8 cellular contexts compared by ENCODE assay signal in the genomic region with DNA sequence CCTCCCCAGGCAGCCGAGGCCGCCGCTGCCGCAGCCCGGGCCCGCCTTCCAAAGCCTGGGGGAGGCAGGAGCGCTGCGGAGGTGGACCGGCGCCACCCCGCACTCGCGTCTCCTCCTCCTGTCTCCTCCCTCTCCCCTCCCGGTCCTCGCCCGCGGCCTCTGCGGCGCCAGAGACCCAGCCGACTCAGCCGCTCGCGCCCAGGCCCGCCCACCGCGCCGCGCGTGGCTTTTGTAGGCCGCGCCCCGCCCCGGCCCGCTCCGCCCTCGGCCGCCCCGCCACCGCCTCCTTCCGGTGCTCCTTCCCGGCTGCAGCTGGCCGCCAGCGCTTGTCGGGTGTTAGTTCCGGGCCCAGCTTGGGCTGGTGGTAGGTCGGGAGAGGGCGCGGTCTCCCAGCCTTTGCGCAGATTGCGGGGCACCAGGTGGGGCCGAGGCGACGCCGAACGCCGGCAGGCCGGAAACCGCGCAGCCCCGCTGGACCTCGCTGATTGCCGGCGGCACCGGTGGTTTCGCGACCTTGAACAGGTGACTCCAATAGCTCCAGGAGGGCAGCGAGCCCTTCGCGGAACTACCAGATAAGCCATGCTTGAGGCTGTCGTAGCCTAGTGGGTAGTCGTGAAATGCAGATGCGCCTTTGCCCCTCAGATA. TPM values are rescaled to one million over a fixed set of nuclear protein-coding genes. Genes with fewer than 3 reads are reported as not detected.
DNase-seq lines count a peak whose midpoint lies in the region; ATAC-seq and TF ChIP-seq lines count a peak whose summit lies in the region.

Gene CAPRIN2 (minus strand): TSS at position 202 of the 645 bp plus-strand sequence. CDS start 1,431 bp downstream, outside the sequence.

- no peaks in the 10 kb centered on the region for H4K20me1 ChIP-seq in IMR-90 (ENCODE audit: insufficient read depth, low read length)
- H4K20me1 ChIP-seq in OCI-LY3 (ENCODE audit: insufficient read depth, low read length): no peaks in the 10 kb centered on the region

- H3K4me1 ChIP-seq in IMR-90 (ENCODE audit: control insufficient read depth, insufficient read depth, low read length): peaks cover 10% of the 10 kb centered on the region
- peaks cover 25% of the 10 kb centered on the region for H3K4me1 ChIP-seq in OCI-LY3 (ENCODE audit: low read length)

- peak within 1 kb of the TSS; percentile 94 for H2AK9ac ChIP-seq in IMR-90 (replicated peaks; ENCODE audit: low read depth, low read length, poor library complexity)

- peaks cover 7% of the 10 kb centered on the region; the same call in 1 of the 2 replicates for H3K79me2 ChIP-seq in OCI-LY3 (ENCODE audit: low read length)

- peak within 1 kb of the TSS; percentile 62; the same call in 1 of the 2 replicates for H2AK5ac ChIP-seq in IMR-90 (ENCODE audit: low read depth, low read length)

- peak within 1 kb of the TSS; percentile 92 for H3K14ac ChIP-seq in IMR-90 (replicated peaks; ENCODE audit: low read depth, low read length)

- H2AFZ ChIP-seq in IMR-90 (replicated peaks; ENCODE audit: low read length, poor library complexity) (peak within 1 kb of the TSS; percentile 97), OCI-LY3 (ENCODE audit: low read depth, low read length) (peak within 1 kb of the TSS; percentile 94)

- peak; percentile 43 for TF ChIP-seq CTCF in IMR-90 (conservative IDR thresholded peaks at IDR 0.05; ENCODE audit: low read depth, low read length)
- peak; percentile 40 for TF ChIP-seq CTCF in OCI-LY3 (IDR thresholded peaks at IDR 0.05; ENCODE audit: low read depth, low read length)

- peak within 1 kb of the TSS; percentile 98 for H3K23ac ChIP-seq in IMR-90 (ENCODE audit: low read depth, low read length)

- H4K8ac ChIP-seq in IMR-90 (ENCODE audit: low read depth in 2 of 2, low read length in 2 of 2): peak within 1 kb of the TSS; percentile 33 to 87

- TF ChIP-seq RAD21 in IMR-90 (IDR thresholded peaks at IDR 0.05; ENCODE audit: low read length): peak; percentile 14; the same call in 1 of the 2 replicates

- dilution Hi-C loops in IMR-90 (cut with HindIII; ENCODE audit: low sequenced_read_pairs, unreplicated experiment): no loop called here

- peak within 1 kb of the TSS; percentile 1; the same call in 1 of the 3 replicates for H2BK15ac ChIP-seq in IMR-90 (ENCODE audit: low read depth, low read length)

- no TSS peak for BruUV-seq in IMR-90 (replicated peaks; lab: Mats Ljungman, UMichigan)

- H4K5ac ChIP-seq in IMR-90 (ENCODE audit: low read depth, low read length): peak within 1 kb of the TSS; percentile 98

- H3K9me3 ChIP-seq in IMR-90 (ENCODE audit: control insufficient read depth, insufficient read depth, low read length): no peaks in the 10 kb centered on the region
- H3K9me3 ChIP-seq in OCI-LY3 (ENCODE audit: insufficient read depth, low read length): no peaks in the 10 kb centered on the region

- H3K36me3 ChIP-seq in IMR-90 (ENCODE audit: control insufficient read depth, insufficient read depth, low read length) (no peaks in the 10 kb centered on the region), OCI-LY3 (replicated peaks; ENCODE audit: low read depth, low read length) (no peaks in the 10 kb centered on the region)

- H3K56ac ChIP-seq in IMR-90 (ENCODE audit: extremely low read depth, insufficient read depth, low read length): peak within 1 kb of the TSS; percentile 68

- POLR2A ChIA-PET in IMR-90 (lab: Charles Lee; ENCODE audit: unreplicated experiment): no interaction called here

- peak within 1 kb of the TSS; percentile 82 for H2BK120ac ChIP-seq in IMR-90 (ENCODE audit: low read depth, low read length)

- H3K27me3 ChIP-seq in IMR-90 (ENCODE audit: control insufficient read depth, insufficient read depth, low read length) (no peaks in the 10 kb centered on the region), OCI-LY3 (ENCODE audit: low read depth, low read length) (no peaks in the 10 kb centered on the region)

- peaks cover 20 to 39% of the 10 kb centered on the region in 2 experiments for H3K79me1 ChIP-seq in IMR-90 (ENCODE audit: low read depth in 1 of 2, low read length in 2 of 2)

- peak within 1 kb of the TSS; percentile 11; the same call in 1 of the 2 replicates for H2BK20ac ChIP-seq in IMR-90 (ENCODE audit: low read depth, low read length)

- ATAC-seq in GM21529 (IDR thresholded peaks at IDR 0.05; ENCODE audit: unreplicated experiment) (peak; percentile 93), IMR-90 (ENCODE audit: low read depth) (peak; percentile 99)

- H3K9ac ChIP-seq in IMR-90 (ENCODE audit: low read depth, low read length) (peak within 1 kb of the TSS; percentile 83), OCI-LY3 (ENCODE audit: low read length) (peak within 1 kb of the TSS; percentile 82)

- WGBS in IMR-90 (ENCODE audit: extremely low coverage in 2 of 2, insufficient read length in 1 of 2), 2 experiments: 2% methylated on average over 18 of the region's 72 CpGs; no CpG with 5 or more reads in 1 of the 2 experiments

- DNase-seq in DMS114 treated with DMSO at 0.1 percent for 48 hours (lab: John Stamatoyannopoulos, UW; ENCODE audit: unreplicated experiment) (peak; percentile 81), IMR-90 (peak; percentile 93), activated T-cell treated with anti-CD3 and anti-CD28 coated beads for 24 hours (ENCODE audit: low read depth) (peak; percentile 92), epidermal melanocyte (ENCODE audit: insufficient read length, low spot score) (peak; percentile 81), middle frontal gyrus (ENCODE audit: extremely low spot score, low spot score) (peak; percentile 86)
- DNase-seq in stimulated activated CD8-positive, alpha-beta memory T cell treated with anti-CD3 and anti-CD28 coated beads, Interleukin-2, amount 100 ng/mL, for 1 hour (ENCODE audit: low read depth in 2 of 2): peak; percentile 87 to 88

- H2BK5ac ChIP-seq in IMR-90 (ENCODE audit: low read depth, low read length, poor library complexity, severe bottlenecking): peak within 1 kb of the TSS; percentile 46

- CTCF ChIA-PET in IMR-90 (lab: Yijun Ruan, JAX): interaction anchor here (1.8 kb wide), 1 partner anchor 10 kb away, joined by 6 read pairs; no protein-coding TSS in a partner anchor

- in situ Hi-C loops in IMR-90 (cut with MboI; ENCODE audit: low sequenced_read_pairs): no loop called here

- peak within 1 kb of the TSS; percentile 91 for H3K4ac ChIP-seq in IMR-90 (ENCODE audit: low read depth, low read length)

- peak; percentile 67 for TF ChIP-seq POLR2A in IMR-90 (IDR thresholded peaks at IDR 0.05; ENCODE audit: low read depth, low read length)

- intact Hi-C loops in IMR-90 (cut with micrococcal nuclease): loop anchor here (1.0 to 2.0 kb wide), 2 partner anchors 41 to 60 kb away; partner anchors contain the start of gene IPO8

- H3K18ac ChIP-seq in IMR-90 (ENCODE audit: low read depth, low read length): peak within 1 kb of the TSS; percentile 79

- H3K9me1 ChIP-seq in IMR-90 (ENCODE audit: insufficient read depth, low read length): peaks cover 4% of the 10 kb centered on the region

- H3K4me2 ChIP-seq in IMR-90 (ENCODE audit: low read depth, low read length) (peak within 1 kb of the TSS; percentile 99), OCI-LY3 (ENCODE audit: low read length) (peak within 1 kb of the TSS; percentile 95)

- H3K27ac ChIP-seq in IMR-90 (ENCODE audit: insufficient read depth, low read length) (peak within 1 kb of the TSS; percentile 67), OCI-LY3 (ENCODE audit: low read length) (peak within 1 kb of the TSS; percentile 35)

- peak within 1 kb of the TSS; percentile 72 for H4K91ac ChIP-seq in IMR-90 (ENCODE audit: insufficient read depth, low read depth, low read length)

- H3K4me3 ChIP-seq in IMR-90 (ENCODE audit: insufficient read depth, low read depth, low read length): peak within 1 kb of the TSS; percentile 86
- peak within 1 kb of the TSS; percentile 99 for H3K4me3 ChIP-seq in OCI-LY3 (ENCODE audit: low read length)

TF ChIP-seq in IMR-90, 13 proteins besides CTCF, POLR2A, EP300 and RAD21:
- TF ChIP-seq MAZ (IDR thresholded peaks at IDR 0.05; ENCODE audit: borderline replicate concordance, low read depth, low read length): peak; percentile 76; the same call in 1 of the 2 replicates
- TF ChIP-seq, protein P1, sequence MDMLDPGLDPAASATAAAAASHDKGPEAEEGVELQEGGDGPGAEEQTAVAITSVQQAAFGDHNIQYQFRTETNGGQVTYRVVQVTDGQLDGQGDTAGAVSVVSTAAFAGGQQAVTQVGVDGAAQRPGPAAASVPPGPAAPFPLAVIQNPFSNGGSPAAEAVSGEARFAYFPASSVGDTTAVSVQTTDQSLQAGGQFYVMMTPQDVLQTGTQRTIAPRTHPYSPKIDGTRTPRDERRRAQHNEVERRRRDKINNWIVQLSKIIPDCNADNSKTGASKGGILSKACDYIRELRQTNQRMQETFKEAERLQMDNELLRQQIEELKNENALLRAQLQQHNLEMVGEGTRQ (IDR thresholded peaks at IDR 0.05; ENCODE audit: low read depth, low read length): peak; percentile 6; the same call in 1 of the 2 replicates
- peak; percentile 76 for TF ChIP-seq RCOR1 (IDR thresholded peaks at IDR 0.05; ENCODE audit: insufficient replicate concordance, low read length)
- TF ChIP-seq CEBPB (IDR thresholded peaks at IDR 0.05; ENCODE audit: low read depth, low read length): no peak
- peak; percentile 62 for TF ChIP-seq MXI1 (IDR thresholded peaks at IDR 0.05; ENCODE audit: borderline replicate concordance, low read depth, low read length)
- no peak for TF ChIP-seq NFE2L2 (IDR thresholded peaks at IDR 0.05; ENCODE audit: low read depth, low read length)
- peak; percentile 21; the same call in 1 of the 2 replicates for TF ChIP-seq SMC3 (IDR thresholded peaks at IDR 0.05; ENCODE audit: low read depth, low read length)

RNA-seq across cellular contexts. Expression of gene CAPRIN2, which starts in this region (rescaled TPM):
- total RNA-seq in IMR-90 (2012; rRNA removed): 23.1 and 23.8 TPM in 2 replicates
- 15.3 and 18.9 TPM in 2 replicates for polyA plus RNA-seq in IMR-90 (2012; rRNA removed)
- polyA plus RNA-seq in IMR-90 (2012; cell fraction: cytosol; rRNA removed): 1.9 and 2.2 TPM in 2 replicates
- 14.5 and 102 TPM in 2 replicates for polyA plus RNA-seq in IMR-90 (2012; cell fraction: nucleus; rRNA removed; ENCODE audit: low replicate concordance)

Comparison
In these comparisons a context has a peak if more than half of its experiments do, and no peak if none do; other contexts are left out.
1. Peak in every context shown above with its lines: DNase-seq, ATAC-seq, H3K4me3 ChIP-seq and H3K27ac ChIP-seq.